14 cellular contexts compared by ENCODE assay signal in genomic region chr9:38108326-38108725, GRCh38. TPM values are rescaled to one million over a fixed set of nuclear protein-coding genes. Genes with fewer than 3 reads are reported as not detected.
A peak's percentile ranks its signal among the peaks of the same experiment; 100 is the strongest.
DNase-seq lines count a peak whose midpoint lies in the region; ATAC-seq and TF ChIP-seq lines count a peak whose summit lies in the region.
"Had no signal": no experiment of that assay in that cellular context is flagged by ENCODE, and none has a peak within 500 bp of the region (broad histone marks: within the 10 kb centered on the region; RNA-seq: fewer than 3 reads in every experiment).

No MANE protein-coding gene starts in this region.

- H3K4me1 Mint-ChIP-seq in endodermal cell = peaks cover 17% of the 10 kb centered on the region

- 74 to 89% methylated on average over 1 of the region's 1 CpG for WGBS in endodermal cell (ENCODE audit: insufficient coverage in 1 of 2, insufficient read length in 1 of 2), 2 experiments
- no CpG with 5 or more reads among the region's 1 CpG for WGBS in trophoblast cell (ENCODE audit: extremely low coverage, insufficient coverage, insufficient read length)

- no peak overlapping the region for H3K23ac ChIP-seq in trophoblast cell (ENCODE audit: low read length)

- H4K8ac ChIP-seq in trophoblast cell (ENCODE audit: low read depth, low read length) = no peak overlapping the region

- H2BK120ac ChIP-seq in trophoblast cell (ENCODE audit: insufficient read depth, low read length, poor library complexity) = peak overlapping the region; percentile 5

- H3K4me3 ChIP-seq in BLaER1 treated with 17β-estradiol and CSF1 and Interleukin-3, amounts not matched to agents 10 nM and 100 nM = no peak overlapping the region
- H3K4me3 ChIP-seq in endodermal cell (ENCODE audit: low read length) (no peak overlapping the region), trophoblast cell (ENCODE audit: low read depth, low read length) (no peak overlapping the region)

- H3K79me1 ChIP-seq in trophoblast cell (ENCODE audit: low read length) = peaks cover 4% of the 10 kb centered on the region

- no peak overlapping the region for H2BK5ac ChIP-seq in trophoblast cell (ENCODE audit: low read depth, low read length, poor library complexity)

- no peak overlapping the region for H3K4me3 Mint-ChIP-seq in endodermal cell
- H3K4me3 Mint-ChIP-seq: CD8-positive, alpha-beta T cell had no signal

- no peak overlapping the region for H3K4ac ChIP-seq in trophoblast cell (ENCODE audit: low read depth, low read length)

- DNase-seq in NCI-H446 treated with DMSO at 0.1 percent for 48 hours (lab: John Stamatoyannopoulos, UW) = peak; percentile 64
- DNase-seq in endodermal cell = no peak
- DNase-seq in trophoblast cell = no peak
- DNase-seq in DMS79 treated with DMSO at 0.1 percent for 48 hours (lab: John Stamatoyannopoulos, UW) = no peak
- DNase-seq: HCEC 1CT, KBM-7, NCI-H1092, NCI-H226, SHP77 had no signal

- H3K9me3 ChIP-seq in BLaER1 treated with 17β-estradiol and CSF1 and Interleukin-3, amounts not matched to agents 10 nM and 100 nM (replicated peaks in 1 of 11) = no peaks in the 10 kb centered on the region
- H3K9me3 ChIP-seq in endodermal cell (ENCODE audit: control insufficient read depth, low read length) (no peaks in the 10 kb centered on the region), trophoblast cell (ENCODE audit: insufficient read depth, low read depth, low read length) (no peaks in the 10 kb centered on the region)

- no peak overlapping the region for H2AFZ ChIP-seq in trophoblast cell (ENCODE audit: insufficient read depth, low read length, poor library complexity)

- peak overlapping the region in 8 of 11 experiments; percentile 15 to 78 (median 60); a peak in 16 of 22 replicates for H3K4me2 ChIP-seq in BLaER1 treated with 17β-estradiol and CSF1 and Interleukin-3, amounts not matched to agents 10 nM and 100 nM
- H3K4me2 ChIP-seq in trophoblast cell (ENCODE audit: low read length) = no peak overlapping the region

- no peaks in the 10 kb centered on the region for H3K36me3 ChIP-seq in BLaER1 treated with 17β-estradiol and CSF1 and Interleukin-3, amounts not matched to agents 10 nM and 100 nM
- H3K36me3 ChIP-seq in endodermal cell (ENCODE audit: control insufficient read depth, insufficient read depth, low read length) = no peaks in the 10 kb centered on the region
- H3K36me3 ChIP-seq in trophoblast cell (ENCODE audit: control insufficient read depth in 1 of 2, insufficient read depth in 2 of 2, low read length in 2 of 2) = no peaks in the 10 kb centered on the region

- H2BK12ac ChIP-seq in trophoblast cell (ENCODE audit: low read length) = peak overlapping the region; percentile 18

- H3K36me3 Mint-ChIP-seq in endodermal cell (ENCODE audit: low read depth) = no peaks in the 10 kb centered on the region
- H3K36me3 Mint-ChIP-seq: CD8-positive, alpha-beta T cell had no signal

- ATAC-seq in HG03135 (IDR thresholded peaks at IDR 0.05; ENCODE audit: unreplicated experiment) = no peak
- ATAC-seq in HG03159 (IDR thresholded peaks at IDR 0.05; ENCODE audit: unreplicated experiment) = no peak
- ATAC-seq: CD8-positive, alpha-beta T cell had no signal

- H3K79me2 ChIP-seq in trophoblast cell (ENCODE audit: control insufficient read depth, insufficient read depth, low read length, poor library complexity) = no peaks in the 10 kb centered on the region

- no peak overlapping the region for H3K27ac ChIP-seq in BLaER1 treated with 17β-estradiol and CSF1 and Interleukin-3, amounts not matched to agents 10 nM and 100 nM
- H3K27ac ChIP-seq in endodermal cell (ENCODE audit: low read depth, low read length) (no peak overlapping the region), trophoblast cell (ENCODE audit: low read depth, low read length) (no peak overlapping the region)
- H3K27ac ChIP-seq: HL-60 had no signal

- H3K9ac ChIP-seq in BLaER1 treated with 17β-estradiol and CSF1 and Interleukin-3, amounts not matched to agents 10 nM and 100 nM = peak overlapping the region in 1 of 11 experiments; percentile 11; a peak in 1 of 22 replicates
- H3K9ac ChIP-seq in endodermal cell (ENCODE audit: extremely low read depth, low read length, poor library complexity, severe bottlenecking) (no peak overlapping the region), trophoblast cell (ENCODE audit: low read length) (no peak overlapping the region)

- no peaks in the 10 kb centered on the region for H3K27me3 ChIP-seq in BLaER1 treated with 17β-estradiol and CSF1 and Interleukin-3, amounts not matched to agents 10 nM and 100 nM
- H3K27me3 ChIP-seq in endodermal cell (ENCODE audit: control insufficient read depth, insufficient read depth, low read length, poor library complexity, severe bottlenecking) (peaks cover 17% of the 10 kb centered on the region), trophoblast cell (ENCODE audit: insufficient read depth, low read length) (no peaks in the 10 kb centered on the region)

- H3K27me3 Mint-ChIP-seq in endodermal cell (ENCODE audit: insufficient read depth) = peaks cover 52% of the 10 kb centered on the region

- peaks cover 9 to 26% (median 13%) of the 10 kb centered on the region in 10 experiments; a peak in 19 of 20 replicates for H3K4me1 ChIP-seq in BLaER1 treated with 17β-estradiol and CSF1 and Interleukin-3, amounts not matched to agents 10 nM and 100 nM
- H3K4me1 ChIP-seq in endodermal cell (ENCODE audit: control insufficient read depth, insufficient read depth, low read length) (peaks cover 11% of the 10 kb centered on the region), trophoblast cell (ENCODE audit: control insufficient read depth in 1 of 2, insufficient read depth in 2 of 2, low read length in 2 of 2) (peaks cover 10 to 14% of the 10 kb centered on the region in 2 experiments)

- no peak for TF ChIP-seq CTCF in endodermal cell (conservative IDR thresholded peaks at IDR 0.05)

- H3K14ac ChIP-seq in trophoblast cell (ENCODE audit: low read length) = no peak overlapping the region

- no peaks in the 10 kb centered on the region for H4K20me1 ChIP-seq in BLaER1 treated with 17β-estradiol and CSF1 and Interleukin-3, amounts not matched to agents 10 nM and 100 nM

- no peak overlapping the region for H2AK5ac ChIP-seq in trophoblast cell (ENCODE audit: low read length)

- H3K18ac ChIP-seq in trophoblast cell (ENCODE audit: low read length) = no peak overlapping the region

- H4K12ac ChIP-seq in trophoblast cell (ENCODE audit: low read depth, low read length) = no peak overlapping the region

- peak overlapping the region; percentile 7 for H4K91ac ChIP-seq in trophoblast cell (ENCODE audit: low read depth, low read length)

- no peaks in the 10 kb centered on the region for H3K9me3 Mint-ChIP-seq in endodermal cell
- H3K9me3 Mint-ChIP-seq: CD8-positive, alpha-beta T cell had no signal

- H3K27ac Mint-ChIP-seq in endodermal cell = peak overlapping the region; percentile 75
- H3K27ac Mint-ChIP-seq: CD8-positive, alpha-beta T cell had no signal

RNA-seq across cellular contexts. Expression of gene SHB, which starts 39.3 kb away (rescaled TPM):
- 10 to 100 TPM; 28.1 to 38.1 TPM for total RNA-seq in endodermal cell
- 10.8 TPM for polyA plus RNA-seq in endodermal cell (2013, experiment 1 of 2)
- 12.5 TPM for polyA plus RNA-seq in endodermal cell (2013, experiment 2 of 2)
- polyA plus RNA-seq in trophoblast cell (2013) = 21.8 and 22.1 TPM in 2 replicates
